16 cellular contexts compared by ENCODE assay signal in the genomic region with DNA sequence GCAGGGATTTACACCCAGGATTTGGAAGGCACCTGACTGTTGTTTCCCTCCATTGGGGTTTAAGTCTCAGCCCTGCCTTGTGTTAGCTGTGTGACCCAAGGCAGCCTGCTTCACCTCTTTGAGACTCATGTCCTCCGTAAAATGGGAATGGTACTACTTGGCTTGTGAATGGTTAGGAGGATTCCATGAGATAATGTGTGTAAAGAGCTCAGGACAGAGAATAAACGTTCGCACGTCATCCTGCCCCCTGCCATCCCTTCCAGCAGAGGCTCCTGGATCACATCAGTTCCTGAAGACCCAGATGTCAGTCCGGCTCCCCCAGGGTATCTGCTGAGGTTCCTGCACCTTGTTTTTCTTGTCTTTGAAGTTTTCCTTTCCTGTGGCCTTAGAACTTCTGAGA. TPM values are rescaled to one million over a fixed set of nuclear protein-coding genes. Genes with fewer than 3 reads are reported as not detected.
A peak's percentile ranks its signal among the peaks of the same experiment; 100 is the strongest.
DNase-seq lines count a peak whose midpoint lies in the region; TF ChIP-seq lines count a peak whose summit lies in the region.
"Had no signal": no experiment of that assay in that cellular context is flagged by ENCODE, and none has a peak within 500 bp of the region (broad histone marks: within the 10 kb centered on the region; RNA-seq: fewer than 3 reads in every experiment).

No MANE protein-coding gene starts in this region.

- POLR2A ChIA-PET in RWPE1 (lab: Yijun Ruan, JAX; ENCODE audit: low non-redundant PET), result no interaction called here

- intact Hi-C loops in ascending aorta (cut with DNase I), result loop anchor here (1.0 to 5.0 kb wide), 5 partner anchors 13 to 344 kb away; no protein-coding TSS in a partner anchor
- intact Hi-C loops in esophagus squamous epithelium (cut with DNase I), result no loop called here
- intact Hi-C loops in transverse colon (cut with DNase I; ENCODE audit: low total_unique reads), result loop anchor here (10.0 kb wide), 1 partner anchor 346 kb away; a partner anchor contains a TSS

- no peak overlapping the region for H2AFZ ChIP-seq in neural cell (ENCODE audit: low read depth, low read length)

- WGBS in esophagus squamous epithelium, 2 donors, result 71 to 78% methylated on average over 5 of the region's 5 CpGs
- 77% methylated on average over 5 of the region's 5 CpGs; no CpG with 5 or more reads in 1 of the 2 donors for WGBS in transverse colon (ENCODE audit: low coverage in 1 of 2), 2 donors

- H3K4me1 ChIP-seq in ascending aorta (peaks cover 29 to 44% of the 10 kb centered on the region in 2 donors), esophagus squamous epithelium (peaks cover 0 to 18% (median 0%) of the 10 kb centered on the region in 3 donors), transverse colon (peaks cover 0 to 2% (median 0%) of the 10 kb centered on the region in 4 donors)
- H3K4me1 ChIP-seq: prostate gland had no signal

- H3K27ac Mint-ChIP-seq in activated T-cell treated with anti-CD3 and anti-CD28 coated beads, Interleukin-2, amount 50 U/mL, for 24 hours, result no peak overlapping the region
- H3K27ac Mint-ChIP-seq: activated T-helper 1 cell treated with anti-CD3 and anti-CD28 coated beads, Interleukin-12 subunit alpha, Interleukin-12 subunit beta, Interleukin-2, Interleukin-4 antibody, amounts not matched to agents 30 ng/mL and 10 ng/mL and 1 ng/mL, durations not matched to agents 14 hours and 24 hours and 36 hours; CD14-positive monocyte; T-helper 17 cell had no signal

- no peaks in the 10 kb centered on the region for H3K36me3 ChIP-seq in ascending aorta
- H3K36me3 ChIP-seq in esophagus squamous epithelium, result no peaks in the 10 kb centered on the region
- no peaks in the 10 kb centered on the region for H3K36me3 ChIP-seq in neural cell (ENCODE audit: insufficient read depth, low read length)
- H3K36me3 ChIP-seq in transverse colon, result no peaks in the 10 kb centered on the region
- H3K36me3 ChIP-seq: prostate gland had no signal

- no peaks in the 10 kb centered on the region for H4K20me1 ChIP-seq in neural cell (ENCODE audit: insufficient read depth)

- H3K4me2 ChIP-seq in neural cell (ENCODE audit: low read length), result no peak overlapping the region

- DNase-seq in ascending aorta (ENCODE audit: low spot score in 2 of 2) (no peak), esophagus squamous epithelium (lab: John Stamatoyannopoulos, UW) (no peak), transverse colon (no peak), RWPE1 (ENCODE audit: low spot score) (no peak), NCI-H1048 (lab: John Stamatoyannopoulos, UW) (no peak), HT-29 (ENCODE audit: low spot score) (no peak)
- DNase-seq in activated T-cell treated with anti-CD3 and anti-CD28 coated beads, Interleukin-2, amount 50 U/mL, for 24 hours, result no peak
- DNase-seq: mammary epithelial cell; NCI-H1092 treated with DMSO at 0.1 percent for 48 hours; stimulated activated CD4-positive, alpha-beta T cell treated with anti-CD3 and anti-CD28 coated beads, Interleukin-2, amount 100 ng/mL, for 24 hours; T-helper 17 cell had no signal

- H3K27ac ChIP-seq in ascending aorta (peak overlapping the region; percentile 92 to 96), esophagus squamous epithelium (peak overlapping the region in 3 of 4 donors; percentile 23 to 80 (median 71)), neural cell (ENCODE audit: low read length) (peak overlapping the region; percentile 59), transverse colon (peak overlapping the region; percentile 59 to 70 (median 66)), RWPE1 (no peak overlapping the region)
- H3K27ac ChIP-seq: prostate gland had no signal

- TF ChIP-seq POLR2A in esophagus squamous epithelium (IDR thresholded peaks at IDR 0.05), result no peak
- no peak for TF ChIP-seq POLR2A in transverse colon (IDR thresholded peaks at IDR 0.05)

- H3K4me3 Mint-ChIP-seq in activated T-cell treated with anti-CD3 and anti-CD28 coated beads, Interleukin-2, amount 50 U/mL, for 24 hours, result no peak overlapping the region
- H3K4me3 Mint-ChIP-seq: activated T-helper 1 cell treated with anti-CD3 and anti-CD28 coated beads, Interleukin-12 subunit alpha, Interleukin-12 subunit beta, Interleukin-2, Interleukin-4 antibody, amounts not matched to agents 30 ng/mL and 10 ng/mL and 1 ng/mL, durations not matched to agents 14 hours and 24 hours and 36 hours; CD14-positive monocyte; T-helper 17 cell had no signal

- CTCF ChIA-PET in RWPE1 (lab: Yijun Ruan, JAX), result no interaction called here

- H3K4me3 ChIP-seq in ascending aorta (no peak overlapping the region), esophagus squamous epithelium (no peak overlapping the region), neural cell (ENCODE audit: low read length) (no peak overlapping the region), transverse colon (no peak overlapping the region)
- H3K4me3 ChIP-seq: prostate gland had no signal

- H3K27me3 ChIP-seq in ascending aorta (no peaks in the 10 kb centered on the region), esophagus squamous epithelium (no peaks in the 10 kb centered on the region), neural cell (ENCODE audit: insufficient read depth, low read depth, low read length) (no peaks in the 10 kb centered on the region), transverse colon (no peaks in the 10 kb centered on the region)

- TF ChIP-seq CTCF in ascending aorta (IDR thresholded peaks at IDR 0.05) (no peak), esophagus squamous epithelium (IDR thresholded peaks at IDR 0.05) (no peak), neural cell (IDR thresholded peaks at IDR 0.05; ENCODE audit: poor library complexity, severe bottlenecking) (no peak), transverse colon (IDR thresholded peaks at IDR 0.05) (no peak), RWPE1 (conservative IDR thresholded peaks at IDR 0.05; ENCODE audit: low read depth) (no peak)

- H3K9me3 ChIP-seq in ascending aorta (peaks cover 2% of the 10 kb centered on the region in 2 donors), esophagus squamous epithelium (peaks cover 0 to 2% (median under 1%) of the 10 kb centered on the region in 3 donors), neural cell (ENCODE audit: low read length) (no peaks in the 10 kb centered on the region), transverse colon (peaks cover 0 to 4% of the 10 kb centered on the region in 2 donors)
- H3K9me3 ChIP-seq: prostate gland had no signal

- H3K9ac ChIP-seq in neural cell (ENCODE audit: low read length), result no peak overlapping the region

- H3K9me3 Mint-ChIP-seq in activated T-cell treated with anti-CD3 and anti-CD28 coated beads, Interleukin-2, amount 50 U/mL, for 24 hours, result peaks cover 11% of the 10 kb centered on the region

- no peaks in the 10 kb centered on the region for H3K79me2 ChIP-seq in neural cell (replicated peaks; ENCODE audit: insufficient read depth, low read length)

- H3K27me3 Mint-ChIP-seq in activated T-cell treated with anti-CD3 and anti-CD28 coated beads, Interleukin-2, amount 50 U/mL, for 24 hours, result peaks cover 43% of the 10 kb centered on the region

- no peaks in the 10 kb centered on the region for H3K4me1 Mint-ChIP-seq in activated T-cell treated with anti-CD3 and anti-CD28 coated beads, Interleukin-2, amount 50 U/mL, for 24 hours (ENCODE audit: low read depth)
- H3K4me1 Mint-ChIP-seq: CD14-positive monocyte, T-helper 17 cell had no signal

- H3K36me3 Mint-ChIP-seq in activated T-cell treated with anti-CD3 and anti-CD28 coated beads, Interleukin-2, amount 50 U/mL, for 24 hours (ENCODE audit: low read depth), result no peaks in the 10 kb centered on the region
- H3K36me3 Mint-ChIP-seq: CD14-positive monocyte had no signal

- H3K9me2 ChIP-seq in neural cell (ENCODE audit: insufficient read depth, low read length), result no peaks in the 10 kb centered on the region

- no peaks in the 10 kb centered on the region for H3F3A ChIP-seq in neural cell (ENCODE audit: insufficient read depth, low read length, poor library complexity, severe bottlenecking)

- in situ Hi-C loops in transverse colon (cut with MboI; ENCODE audit: low pct_ligation_motif_present in 1 of 4, low pct_unique_long_range_greater_than_20kb in 1 of 4, low sequenced_read_pairs in 3 of 4), result loop anchor here in 1 of 4 donors (10.0 kb wide), 1 partner anchor 136 kb away; no protein-coding TSS in a partner anchor

- TF ChIP-seq EP300 in neural cell (conservative IDR thresholded peaks at IDR 0.05; ENCODE audit: poor library complexity, severe bottlenecking) (no peak), transverse colon (IDR thresholded peaks at IDR 0.05; ENCODE audit: low read depth) (no peak)

- no peak for TF ChIP-seq RAD21 in neural cell (conservative IDR thresholded peaks at IDR 0.05)

TF ChIP-seq in neural cell, 6 proteins besides CTCF, POLR2A, EP300 and RAD21 (continues in another document):
- TF ChIP-seq MXI1 (conservative IDR thresholded peaks at IDR 0.05; ENCODE audit: poor library complexity, severe bottlenecking) (no peak), TAF1 (IDR thresholded peaks at IDR 0.05; ENCODE audit: low read depth) (no peak)

RNA-seq across cellular contexts. Expression of a gene that starts 16.8 kb away (rescaled TPM):
- not detected for total RNA-seq in ascending aorta
- total RNA-seq in esophagus squamous epithelium, result not detected
- polyA plus RNA-seq in neural cell, result 0.46 TPM in 1 of 2 replicates, not detected in the other
- polyA minus RNA-seq in neural cell, result not detected in 2 replicates
- total RNA-seq in transverse colon, result not detected
- not detected in 2 replicates for total RNA-seq in HT-29 (2014; rRNA removed; shearing (Covaris generic))
- total RNA-seq: activated T-helper 1 cell treated with anti-CD3 and anti-CD28 coated beads, Interleukin-12 subunit alpha, Interleukin-12 subunit beta, Interleukin-2, Interleukin-4 antibody, amounts not matched to agents 30 ng/mL and 10 ng/mL and 1 ng/mL, durations not matched to agents 14 hours and 24 hours and 36 hours; Daoy; mammary epithelial cell; prostate gland had no signal
- polyA plus RNA-seq: CD14-positive monocyte, mammary epithelial cell had no signal

RNA-seq across cellular contexts. Expression of a gene that starts 35.1 kb away (rescaled TPM):
- total RNA-seq in ascending aorta (8.5 TPM), esophagus squamous epithelium (10 to 100 TPM in 1 of 4 donors, 1 to 10 TPM in 3; 3.4 to 22.1 (median 4.9) TPM), transverse colon (10 to 100 TPM; 17.6 to 88.3 (median 29.5) TPM)
- not detected in 2 replicates for polyA plus RNA-seq in neural cell
- polyA minus RNA-seq in neural cell, result not detected in 2 replicates
- 14.2 and 18.5 TPM in 2 replicates for total RNA-seq in HT-29 (2014; rRNA removed; shearing (Covaris generic))
